2 cellular contexts compared by ENCODE assay signal in the genomic region with DNA sequence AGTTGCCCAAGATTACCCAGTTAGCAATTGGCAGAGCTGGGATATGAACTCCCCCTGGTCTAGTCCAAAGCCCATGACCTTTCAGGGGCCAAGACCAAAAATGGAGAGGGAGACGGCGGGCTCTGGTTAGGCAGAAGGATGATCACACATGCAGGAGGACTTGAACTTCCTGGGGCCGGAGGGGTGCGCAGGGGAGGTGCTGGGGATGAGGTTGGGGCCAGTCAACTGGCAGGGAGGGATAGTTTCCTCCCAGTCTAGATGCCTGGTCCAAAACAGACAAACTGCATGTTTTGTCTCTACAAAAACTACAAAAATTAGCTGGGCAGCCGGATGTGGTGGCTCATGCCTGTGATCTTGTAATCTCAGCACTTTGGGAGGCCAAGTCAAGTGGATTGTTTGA.
TF ChIP-seq lines count a peak whose summit lies in the region.

No MANE protein-coding gene starts in this region.

TF ChIP-seq in GM23338, 12 proteins besides CTCF, POLR2A, EP300 and RAD21 (continued from another document):
- TF ChIP-seq, protein P1, sequence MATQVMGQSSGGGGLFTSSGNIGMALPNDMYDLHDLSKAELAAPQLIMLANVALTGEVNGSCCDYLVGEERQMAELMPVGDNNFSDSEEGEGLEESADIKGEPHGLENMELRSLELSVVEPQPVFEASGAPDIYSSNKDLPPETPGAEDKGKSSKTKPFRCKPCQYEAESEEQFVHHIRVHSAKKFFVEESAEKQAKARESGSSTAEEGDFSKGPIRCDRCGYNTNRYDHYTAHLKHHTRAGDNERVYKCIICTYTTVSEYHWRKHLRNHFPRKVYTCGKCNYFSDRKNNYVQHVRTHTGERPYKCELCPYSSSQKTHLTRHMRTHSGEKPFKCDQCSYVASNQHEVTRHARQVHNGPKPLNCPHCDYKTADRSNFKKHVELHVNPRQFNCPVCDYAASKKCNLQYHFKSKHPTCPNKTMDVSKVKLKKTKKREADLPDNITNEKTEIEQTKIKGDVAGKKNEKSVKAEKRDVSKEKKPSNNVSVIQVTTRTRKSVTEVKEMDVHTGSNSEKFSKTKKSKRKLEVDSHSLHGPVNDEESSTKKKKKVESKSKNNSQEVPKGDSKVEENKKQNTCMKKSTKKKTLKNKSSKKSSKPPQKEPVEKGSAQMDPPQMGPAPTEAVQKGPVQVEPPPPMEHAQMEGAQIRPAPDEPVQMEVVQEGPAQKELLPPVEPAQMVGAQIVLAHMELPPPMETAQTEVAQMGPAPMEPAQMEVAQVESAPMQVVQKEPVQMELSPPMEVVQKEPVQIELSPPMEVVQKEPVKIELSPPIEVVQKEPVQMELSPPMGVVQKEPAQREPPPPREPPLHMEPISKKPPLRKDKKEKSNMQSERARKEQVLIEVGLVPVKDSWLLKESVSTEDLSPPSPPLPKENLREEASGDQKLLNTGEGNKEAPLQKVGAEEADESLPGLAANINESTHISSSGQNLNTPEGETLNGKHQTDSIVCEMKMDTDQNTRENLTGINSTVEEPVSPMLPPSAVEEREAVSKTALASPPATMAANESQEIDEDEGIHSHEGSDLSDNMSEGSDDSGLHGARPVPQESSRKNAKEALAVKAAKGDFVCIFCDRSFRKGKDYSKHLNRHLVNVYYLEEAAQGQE (IDR thresholded peaks at IDR 0.05; ENCODE audit: unreplicated experiment), result no peak
- TF ChIP-seq ZNF331 (CRISPR knock-in tag; IDR thresholded peaks at IDR 0.05; ENCODE audit: low read depth) (no peak), ZNF114 (CRISPR knock-in tag; IDR thresholded peaks at IDR 0.05) (no peak), CREB1 (CRISPR knock-in tag; IDR thresholded peaks at IDR 0.05; ENCODE audit: low read depth) (no peak), NANOG (IDR thresholded peaks at IDR 0.05; ENCODE audit: borderline replicate concordance) (no peak), POLR2AphosphoS5 (IDR thresholded peaks at IDR 0.05; ENCODE audit: low read depth) (no peak), EZH2 (IDR thresholded peaks at IDR 0.05; ENCODE audit: low read depth, unreplicated experiment) (no peak), STAT1 (IDR thresholded peaks at IDR 0.05; ENCODE audit: unreplicated experiment) (no peak)
- TF ChIP-seq, protein P2, sequence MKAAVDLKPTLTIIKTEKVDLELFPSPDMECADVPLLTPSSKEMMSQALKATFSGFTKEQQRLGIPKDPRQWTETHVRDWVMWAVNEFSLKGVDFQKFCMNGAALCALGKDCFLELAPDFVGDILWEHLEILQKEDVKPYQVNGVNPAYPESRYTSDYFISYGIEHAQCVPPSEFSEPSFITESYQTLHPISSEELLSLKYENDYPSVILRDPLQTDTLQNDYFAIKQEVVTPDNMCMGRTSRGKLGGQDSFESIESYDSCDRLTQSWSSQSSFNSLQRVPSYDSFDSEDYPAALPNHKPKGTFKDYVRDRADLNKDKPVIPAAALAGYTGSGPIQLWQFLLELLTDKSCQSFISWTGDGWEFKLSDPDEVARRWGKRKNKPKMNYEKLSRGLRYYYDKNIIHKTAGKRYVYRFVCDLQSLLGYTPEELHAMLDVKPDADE (IDR thresholded peaks at IDR 0.05), result no peak
- TF ChIP-seq, protein P3, sequence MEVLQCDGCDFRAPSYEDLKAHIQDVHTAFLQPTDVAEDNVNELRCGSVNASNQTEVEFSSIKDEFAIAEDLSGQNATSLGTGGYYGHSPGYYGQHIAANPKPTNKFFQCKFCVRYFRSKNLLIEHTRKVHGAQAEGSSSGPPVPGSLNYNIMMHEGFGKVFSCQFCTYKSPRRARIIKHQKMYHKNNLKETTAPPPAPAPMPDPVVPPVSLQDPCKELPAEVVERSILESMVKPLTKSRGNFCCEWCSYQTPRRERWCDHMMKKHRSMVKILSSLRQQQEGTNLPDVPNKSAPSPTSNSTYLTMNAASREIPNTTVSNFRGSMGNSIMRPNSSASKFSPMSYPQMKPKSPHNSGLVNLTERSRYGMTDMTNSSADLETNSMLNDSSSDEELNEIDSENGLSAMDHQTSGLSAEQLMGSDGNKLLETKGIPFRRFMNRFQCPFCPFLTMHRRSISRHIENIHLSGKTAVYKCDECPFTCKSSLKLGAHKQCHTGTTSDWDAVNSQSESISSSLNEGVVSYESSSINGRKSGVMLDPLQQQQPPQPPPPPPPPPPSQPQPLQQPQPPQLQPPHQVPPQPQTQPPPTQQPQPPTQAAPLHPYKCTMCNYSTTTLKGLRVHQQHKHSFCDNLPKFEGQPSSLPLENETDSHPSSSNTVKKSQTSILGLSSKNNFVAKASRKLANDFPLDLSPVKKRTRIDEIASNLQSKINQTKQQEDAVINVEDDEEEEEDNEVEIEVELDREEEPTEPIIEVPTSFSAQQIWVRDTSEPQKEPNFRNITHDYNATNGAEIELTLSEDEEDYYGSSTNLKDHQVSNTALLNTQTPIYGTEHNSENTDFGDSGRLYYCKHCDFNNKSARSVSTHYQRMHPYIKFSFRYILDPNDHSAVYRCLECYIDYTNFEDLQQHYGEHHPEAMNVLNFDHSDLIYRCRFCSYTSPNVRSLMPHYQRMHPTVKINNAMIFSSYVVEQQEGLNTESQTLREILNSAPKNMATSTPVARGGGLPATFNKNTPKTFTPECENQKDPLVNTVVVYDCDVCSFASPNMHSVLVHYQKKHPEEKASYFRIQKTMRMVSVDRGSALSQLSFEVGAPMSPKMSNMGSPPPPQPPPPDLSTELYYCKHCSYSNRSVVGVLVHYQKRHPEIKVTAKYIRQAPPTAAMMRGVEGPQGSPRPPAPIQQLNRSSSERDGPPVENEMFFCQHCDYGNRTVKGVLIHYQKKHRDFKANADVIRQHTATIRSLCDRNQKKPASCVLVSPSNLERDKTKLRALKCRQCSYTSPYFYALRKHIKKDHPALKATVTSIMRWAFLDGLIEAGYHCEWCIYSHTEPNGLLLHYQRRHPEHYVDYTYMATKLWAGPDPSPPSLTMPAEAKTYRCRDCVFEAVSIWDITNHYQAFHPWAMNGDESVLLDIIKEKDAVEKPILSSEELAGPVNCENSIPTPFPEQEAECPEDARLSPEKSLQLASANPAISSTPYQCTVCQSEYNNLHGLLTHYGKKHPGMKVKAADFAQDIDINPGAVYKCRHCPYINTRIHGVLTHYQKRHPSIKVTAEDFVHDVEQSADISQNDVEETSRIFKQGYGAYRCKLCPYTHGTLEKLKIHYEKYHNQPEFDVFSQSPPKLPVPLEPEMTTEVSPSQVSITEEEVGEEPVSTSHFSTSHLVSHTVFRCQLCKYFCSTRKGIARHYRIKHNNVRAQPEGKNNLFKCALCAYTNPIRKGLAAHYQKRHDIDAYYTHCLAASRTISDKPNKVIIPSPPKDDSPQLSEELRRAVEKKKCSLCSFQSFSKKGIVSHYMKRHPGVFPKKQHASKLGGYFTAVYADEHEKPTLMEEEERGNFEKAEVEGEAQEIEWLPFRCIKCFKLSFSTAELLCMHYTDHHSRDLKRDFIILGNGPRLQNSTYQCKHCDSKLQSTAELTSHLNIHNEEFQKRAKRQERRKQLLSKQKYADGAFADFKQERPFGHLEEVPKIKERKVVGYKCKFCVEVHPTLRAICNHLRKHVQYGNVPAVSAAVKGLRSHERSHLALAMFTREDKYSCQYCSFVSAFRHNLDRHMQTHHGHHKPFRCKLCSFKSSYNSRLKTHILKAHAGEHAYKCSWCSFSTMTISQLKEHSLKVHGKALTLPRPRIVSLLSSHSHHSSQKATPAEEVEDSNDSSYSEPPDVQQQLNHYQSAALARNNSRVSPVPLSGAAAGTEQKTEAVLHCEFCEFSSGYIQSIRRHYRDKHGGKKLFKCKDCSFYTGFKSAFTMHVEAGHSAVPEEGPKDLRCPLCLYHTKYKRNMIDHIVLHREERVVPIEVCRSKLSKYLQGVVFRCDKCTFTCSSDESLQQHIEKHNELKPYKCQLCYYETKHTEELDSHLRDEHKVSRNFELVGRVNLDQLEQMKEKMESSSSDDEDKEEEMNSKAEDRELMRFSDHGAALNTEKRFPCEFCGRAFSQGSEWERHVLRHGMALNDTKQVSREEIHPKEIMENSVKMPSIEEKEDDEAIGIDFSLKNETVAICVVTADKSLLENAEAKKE (CRISPR knock-in tag; IDR thresholded peaks at IDR 0.05), result no peak

TF ChIP-seq in K562, 482 proteins besides CTCF, POLR2A, EP300 and RAD21:
- TF ChIP-seq, protein P4, sequence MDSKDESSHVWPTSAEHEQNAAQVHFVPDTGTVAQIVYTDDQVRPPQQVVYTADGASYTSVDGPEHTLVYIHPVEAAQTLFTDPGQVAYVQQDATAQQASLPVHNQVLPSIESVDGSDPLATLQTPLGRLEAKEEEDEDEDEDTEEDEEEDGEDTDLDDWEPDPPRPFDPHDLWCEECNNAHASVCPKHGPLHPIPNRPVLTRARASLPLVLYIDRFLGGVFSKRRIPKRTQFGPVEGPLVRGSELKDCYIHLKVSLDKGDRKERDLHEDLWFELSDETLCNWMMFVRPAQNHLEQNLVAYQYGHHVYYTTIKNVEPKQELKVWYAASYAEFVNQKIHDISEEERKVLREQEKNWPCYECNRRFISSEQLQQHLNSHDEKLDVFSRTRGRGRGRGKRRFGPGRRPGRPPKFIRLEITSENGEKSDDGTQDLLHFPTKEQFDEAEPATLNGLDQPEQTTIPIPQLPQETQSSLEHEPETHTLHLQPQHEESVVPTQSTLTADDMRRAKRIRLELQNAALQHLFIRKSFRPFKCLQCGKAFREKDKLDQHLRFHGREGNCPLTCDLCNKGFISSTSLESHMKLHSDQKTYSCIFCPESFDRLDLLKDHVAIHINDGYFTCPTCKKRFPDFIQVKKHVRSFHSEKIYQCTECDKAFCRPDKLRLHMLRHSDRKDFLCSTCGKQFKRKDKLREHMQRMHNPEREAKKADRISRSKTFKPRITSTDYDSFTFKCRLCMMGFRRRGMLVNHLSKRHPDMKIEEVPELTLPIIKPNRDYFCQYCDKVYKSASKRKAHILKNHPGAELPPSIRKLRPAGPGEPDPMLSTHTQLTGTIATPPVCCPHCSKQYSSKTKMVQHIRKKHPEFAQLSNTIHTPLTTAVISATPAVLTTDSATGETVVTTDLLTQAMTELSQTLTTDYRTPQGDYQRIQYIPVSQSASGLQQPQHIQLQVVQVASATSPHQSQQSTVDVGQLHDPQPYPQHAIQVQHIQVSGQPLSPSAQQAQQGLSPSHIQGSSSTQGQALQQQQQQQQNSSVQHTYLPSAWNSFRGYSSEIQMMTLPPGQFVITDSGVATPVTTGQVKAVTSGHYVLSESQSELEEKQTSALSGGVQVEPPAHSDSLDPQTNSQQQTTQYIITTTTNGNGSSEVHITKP (IDR thresholded peaks at IDR 0.05; ENCODE audit: partially characterized antibody), result peak; percentile 24
- 0 out of 2 replicates have a peak, but pooled peaks have one; percentile 19 for TF ChIP-seq CEBPB (tag; IDR thresholded peaks at IDR 0.05)
- TF ChIP-seq, protein P5, sequence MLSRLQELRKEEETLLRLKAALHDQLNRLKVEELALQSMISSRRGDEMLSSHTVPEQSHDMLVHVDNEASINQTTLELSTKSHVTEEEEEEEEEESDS (CRISPR knock-in tag; IDR thresholded peaks at IDR 0.05), result no peak
